In genomic region chr2:65186872-65187851, GRCh38 we compare ENCODE assay signal across 1 cellular context.
TF ChIP-seq lines count a peak whose summit lies in the region.

No MANE protein-coding gene starts in this region.

TF ChIP-seq in K562, 482 proteins besides CTCF, POLR2A, EP300 and RAD21 (continued from another document and continues in another):
- TF ChIP-seq STAG1 (CRISPR knock-in tag; IDR thresholded peaks at IDR 0.05; ENCODE audit: borderline replicate concordance), result peak; percentile 53; the same call in 1 of the 2 replicates
- no peak for TF ChIP-seq SREBF2 (CRISPR knock-in tag; IDR thresholded peaks at IDR 0.05)
- peak; percentile 61; the same call in 1 of the 2 replicates for TF ChIP-seq MYC (IDR thresholded peaks at IDR 0.05; ENCODE audit: low read depth, low read length)
- no peak for TF ChIP-seq MYC (CRISPR knock-in tag; IDR thresholded peaks at IDR 0.05; ENCODE audit: borderline replicate concordance, low read depth)
- TF ChIP-seq POLR3A (IDR thresholded peaks at IDR 0.05; ENCODE audit: borderline replicate concordance, extremely low read depth, insufficient read depth, insufficient read length), result no peak
- no peak for TF ChIP-seq TEAD1 (CRISPR knock-in tag; IDR thresholded peaks at IDR 0.05)
- no peak for TF ChIP-seq NELFE (IDR thresholded peaks at IDR 0.05; ENCODE audit: insufficient read depth, insufficient read length)
- no peak for TF ChIP-seq HCFC1 (IDR thresholded peaks at IDR 0.05; ENCODE audit: low read depth, low read length)
- TF ChIP-seq ZNF583 (CRISPR knock-in tag; IDR thresholded peaks at IDR 0.05), result no peak
- TF ChIP-seq HMBOX1 (IDR thresholded peaks at IDR 0.05), result no peak
- TF ChIP-seq HDAC1 (IDR thresholded peaks at IDR 0.05), result 0 out of 4 replicates have a peak, but pooled peaks of 1 of the 2 experiments have one; percentile 42
- 0 out of 2 replicates have a peak, but pooled peaks have one; percentile 6 for TF ChIP-seq THRB (CRISPR knock-in tag; conservative IDR thresholded peaks at IDR 0.05)
- TF ChIP-seq NFXL1 (CRISPR knock-in tag; IDR thresholded peaks at IDR 0.05), result no peak
- no peak for TF ChIP-seq BRF1 (IDR thresholded peaks at IDR 0.05; ENCODE audit: borderline replicate concordance, extremely low read depth, insufficient read length)
- TF ChIP-seq DIDO1 (tag; IDR thresholded peaks at IDR 0.05; ENCODE audit: low read depth), result no peak
- TF ChIP-seq TOE1 (IDR thresholded peaks at IDR 0.05; ENCODE audit: borderline replicate concordance), result 0 out of 2 replicates have a peak, but pooled peaks have one; percentile 33
- TF ChIP-seq TOE1 (CRISPR knock-in tag; IDR thresholded peaks at IDR 0.05; ENCODE audit: borderline replicate concordance, low read depth), result no peak
- no peak for TF ChIP-seq ZNF239 (CRISPR knock-in tag; IDR thresholded peaks at IDR 0.05)
- TF ChIP-seq GTF2B (IDR thresholded peaks at IDR 0.05; ENCODE audit: extremely low read depth, insufficient read length), result no peak
- TF ChIP-seq YY1 (IDR thresholded peaks at IDR 0.05; ENCODE audit: borderline replicate concordance in 1 of 3, control insufficient read depth in 1 of 3, extremely low read depth in 1 of 3, insufficient read depth in 3 of 3, insufficient read length in 1 of 3, insufficient replicate concordance in 2 of 3, low read depth in 1 of 3, low read length in 2 of 3), result peak in 2 of 3 experiments; percentile 8 to 37
- no peak for TF ChIP-seq HNRNPL (IDR thresholded peaks at IDR 0.05; ENCODE audit: low read depth, low read length)
- TF ChIP-seq ZNF76 (CRISPR knock-in tag; IDR thresholded peaks at IDR 0.05; ENCODE audit: borderline replicate concordance), result no peak
- no peak for TF ChIP-seq ZNF280A (IDR thresholded peaks at IDR 0.05; ENCODE audit: low read depth, partially characterized antibody)
- no peak for TF ChIP-seq TAL1 (IDR thresholded peaks at IDR 0.05)
- peak; percentile 35; the same call in 1 of the 2 replicates for TF ChIP-seq MTA3 (IDR thresholded peaks at IDR 0.05; ENCODE audit: borderline replicate concordance)
- no peak for TF ChIP-seq ZNF707 (CRISPR knock-in tag; conservative IDR thresholded peaks at IDR 0.05)
- TF ChIP-seq ZNF79 (CRISPR knock-in tag; IDR thresholded peaks at IDR 0.05; ENCODE audit: low read depth), result no peak
- TF ChIP-seq ZNF609 (CRISPR knock-in tag; IDR thresholded peaks at IDR 0.05; ENCODE audit: borderline replicate concordance), result no peak
- no peak for TF ChIP-seq ZNF347 (CRISPR knock-in tag; IDR thresholded peaks at IDR 0.05; ENCODE audit: low read depth)
- TF ChIP-seq E2F8 (IDR thresholded peaks at IDR 0.05; ENCODE audit: low read depth, partially characterized antibody), result peak; percentile 18
- TF ChIP-seq ZNF407 (IDR thresholded peaks at IDR 0.05; ENCODE audit: low read depth), result no peak
- no peak for TF ChIP-seq TFAM (CRISPR knock-in tag; conservative IDR thresholded peaks at IDR 0.05)
- TF ChIP-seq DPF2 (IDR thresholded peaks at IDR 0.05), result no peak
- TF ChIP-seq SRSF1 (IDR thresholded peaks at IDR 0.05; ENCODE audit: low read depth, low read length), result no peak
- no peak for TF ChIP-seq ATF4 (CRISPR knock-in tag; IDR thresholded peaks at IDR 0.05)
- peak; percentile 71; the same call in 1 of the 2 replicates for TF ChIP-seq HDGF (IDR thresholded peaks at IDR 0.05)
- TF ChIP-seq ELF4 (CRISPR knock-in tag; IDR thresholded peaks at IDR 0.05), result peak; percentile 70; the same call in 1 of the 2 replicates
